In the genomic region with DNA sequence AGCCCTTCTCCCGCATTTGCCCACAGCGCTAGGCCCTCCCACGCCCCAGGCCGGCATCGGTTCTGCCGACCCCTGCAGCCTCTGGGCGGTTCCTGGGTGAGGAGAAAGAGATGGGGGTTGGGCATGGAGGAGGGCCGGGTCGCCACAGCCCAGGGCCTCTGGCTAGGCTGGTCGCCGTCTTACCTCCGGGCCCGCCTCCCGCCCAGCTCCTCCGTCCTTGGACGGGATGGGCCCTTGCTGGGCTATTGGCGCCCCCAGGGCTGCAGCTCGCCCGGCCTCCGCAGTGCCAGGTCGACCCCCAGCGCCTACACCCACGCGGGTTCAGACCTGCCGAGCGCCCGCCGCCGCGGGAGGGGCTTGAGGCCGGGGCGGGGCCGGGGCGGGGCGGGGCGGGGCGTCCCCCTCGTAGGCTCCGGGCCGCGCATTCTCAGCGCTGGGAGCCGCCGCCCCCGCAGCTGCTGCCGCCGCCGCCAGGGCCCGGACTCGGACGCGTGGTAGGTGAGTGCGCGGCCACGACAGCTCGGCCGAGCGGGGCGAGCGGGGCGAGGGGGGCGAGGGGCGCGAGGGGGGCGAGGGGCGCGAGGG, we compare ENCODE assay signal across 1 cellular context.
A peak's percentile ranks its signal among the peaks of the same experiment; 100 is the strongest.
TF ChIP-seq lines count a peak whose summit lies in the region.

Gene CD151 (plus strand): TSS at position 424 of the 585 bp plus-strand sequence. CDS start 3,118 bp downstream, outside the sequence.

TF ChIP-seq in HepG2, 621 proteins besides CTCF, POLR2A, EP300 and RAD21 (continued from another document):
- TF ChIP-seq, protein P1, sequence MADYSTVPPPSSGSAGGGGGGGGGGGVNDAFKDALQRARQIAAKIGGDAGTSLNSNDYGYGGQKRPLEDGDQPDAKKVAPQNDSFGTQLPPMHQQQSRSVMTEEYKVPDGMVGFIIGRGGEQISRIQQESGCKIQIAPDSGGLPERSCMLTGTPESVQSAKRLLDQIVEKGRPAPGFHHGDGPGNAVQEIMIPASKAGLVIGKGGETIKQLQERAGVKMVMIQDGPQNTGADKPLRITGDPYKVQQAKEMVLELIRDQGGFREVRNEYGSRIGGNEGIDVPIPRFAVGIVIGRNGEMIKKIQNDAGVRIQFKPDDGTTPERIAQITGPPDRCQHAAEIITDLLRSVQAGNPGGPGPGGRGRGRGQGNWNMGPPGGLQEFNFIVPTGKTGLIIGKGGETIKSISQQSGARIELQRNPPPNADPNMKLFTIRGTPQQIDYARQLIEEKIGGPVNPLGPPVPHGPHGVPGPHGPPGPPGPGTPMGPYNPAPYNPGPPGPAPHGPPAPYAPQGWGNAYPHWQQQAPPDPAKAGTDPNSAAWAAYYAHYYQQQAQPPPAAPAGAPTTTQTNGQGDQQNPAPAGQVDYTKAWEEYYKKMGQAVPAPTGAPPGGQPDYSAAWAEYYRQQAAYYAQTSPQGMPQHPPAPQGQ (CRISPR knock-in tag; IDR thresholded peaks at IDR 0.05; ENCODE audit: borderline replicate concordance), result no peak
- TF ChIP-seq CBFB (CRISPR knock-in tag; IDR thresholded peaks at IDR 0.05) (no peak), GABPA (IDR thresholded peaks at IDR 0.05; ENCODE audit: low read depth, low read length) (no peak), GABPA (CRISPR knock-in tag; IDR thresholded peaks at IDR 0.05; ENCODE audit: low read depth) (no peak), ZNF552 (CRISPR knock-in tag; IDR thresholded peaks at IDR 0.05; ENCODE audit: borderline replicate concordance) (no peak), UBTF (CRISPR knock-in tag; IDR thresholded peaks at IDR 0.05) (peak; percentile 53; the same call in 1 of the 2 replicates), MED8 (CRISPR knock-in tag; IDR thresholded peaks at IDR 0.05; ENCODE audit: insufficient replicate concordance) (no peak), SNAI1 (CRISPR knock-in tag; IDR thresholded peaks at IDR 0.05; ENCODE audit: borderline replicate concordance) (no peak), SCMH1 (CRISPR knock-in tag; IDR thresholded peaks at IDR 0.05; ENCODE audit: borderline replicate concordance) (no peak), PATZ1 (CRISPR knock-in tag; IDR thresholded peaks at IDR 0.05) (peak; percentile 62), HES4 (CRISPR knock-in tag; IDR thresholded peaks at IDR 0.05; ENCODE audit: borderline replicate concordance) (peak; percentile 23; the same call in 1 of the 2 replicates), ZNF572 (CRISPR knock-in tag; IDR thresholded peaks at IDR 0.05) (no peak), POGZ (CRISPR knock-in tag; IDR thresholded peaks at IDR 0.05) (no peak)
- TF ChIP-seq, protein P2, sequence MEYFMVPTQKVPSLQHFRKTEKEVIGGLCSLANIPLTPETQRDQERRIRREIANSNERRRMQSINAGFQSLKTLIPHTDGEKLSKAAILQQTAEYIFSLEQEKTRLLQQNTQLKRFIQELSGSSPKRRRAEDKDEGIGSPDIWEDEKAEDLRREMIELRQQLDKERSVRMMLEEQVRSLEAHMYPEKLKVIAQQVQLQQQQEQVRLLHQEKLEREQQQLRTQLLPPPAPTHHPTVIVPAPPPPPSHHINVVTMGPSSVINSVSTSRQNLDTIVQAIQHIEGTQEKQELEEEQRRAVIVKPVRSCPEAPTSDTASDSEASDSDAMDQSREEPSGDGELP (IDR thresholded peaks at IDR 0.05; ENCODE audit: borderline replicate concordance, low read depth), result no peak
- TF ChIP-seq, protein P3, sequence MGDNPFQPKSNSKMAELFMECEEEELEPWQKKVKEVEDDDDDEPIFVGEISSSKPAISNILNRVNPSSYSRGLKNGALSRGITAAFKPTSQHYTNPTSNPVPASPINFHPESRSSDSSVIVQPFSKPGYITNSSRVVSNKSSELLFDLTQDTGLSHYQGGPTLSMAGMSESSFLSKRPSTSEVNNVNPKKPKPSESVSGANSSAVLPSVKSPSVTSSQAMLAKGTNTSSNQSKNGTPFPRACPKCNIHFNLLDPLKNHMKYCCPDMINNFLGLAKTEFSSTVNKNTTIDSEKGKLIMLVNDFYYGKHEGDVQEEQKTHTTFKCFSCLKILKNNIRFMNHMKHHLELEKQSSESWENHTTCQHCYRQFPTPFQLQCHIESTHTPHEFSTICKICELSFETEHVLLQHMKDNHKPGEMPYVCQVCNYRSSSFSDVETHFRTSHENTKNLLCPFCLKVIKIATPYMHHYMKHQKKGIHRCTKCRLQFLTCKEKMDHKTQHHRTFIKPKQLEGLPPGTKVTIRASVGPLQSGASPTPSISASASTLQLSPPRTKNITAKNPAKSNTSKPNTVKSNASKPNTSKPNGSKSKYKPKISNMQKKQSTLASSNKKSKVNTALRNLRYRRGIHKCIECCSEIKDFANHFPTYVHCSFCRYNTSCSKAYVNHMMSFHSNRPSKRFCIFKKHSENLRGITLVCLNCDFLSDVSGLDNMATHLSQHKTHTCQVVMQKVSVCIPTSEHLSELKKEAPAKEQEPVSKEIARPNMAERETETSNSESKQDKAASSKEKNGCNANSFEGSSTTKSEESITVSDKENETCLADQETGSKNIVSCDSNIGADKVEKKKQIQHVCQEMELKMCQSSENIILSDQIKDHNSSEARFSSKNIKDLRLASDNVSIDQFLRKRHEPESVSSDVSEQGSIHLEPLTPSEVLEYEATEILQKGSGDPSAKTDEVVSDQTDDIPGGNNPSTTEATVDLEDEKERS (CRISPR knock-in tag; IDR thresholded peaks at IDR 0.05), result 0 out of 2 replicates have a peak, but pooled peaks have one; percentile 34
- TF ChIP-seq, protein P4, sequence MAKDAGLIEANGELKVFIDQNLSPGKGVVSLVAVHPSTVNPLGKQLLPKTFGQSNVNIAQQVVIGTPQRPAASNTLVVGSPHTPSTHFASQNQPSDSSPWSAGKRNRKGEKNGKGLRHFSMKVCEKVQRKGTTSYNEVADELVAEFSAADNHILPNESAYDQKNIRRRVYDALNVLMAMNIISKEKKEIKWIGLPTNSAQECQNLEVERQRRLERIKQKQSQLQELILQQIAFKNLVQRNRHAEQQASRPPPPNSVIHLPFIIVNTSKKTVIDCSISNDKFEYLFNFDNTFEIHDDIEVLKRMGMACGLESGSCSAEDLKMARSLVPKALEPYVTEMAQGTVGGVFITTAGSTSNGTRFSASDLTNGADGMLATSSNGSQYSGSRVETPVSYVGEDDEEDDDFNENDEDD (CRISPR knock-in tag; IDR thresholded peaks at IDR 0.05; ENCODE audit: borderline replicate concordance), result no peak
